Comparison of ENCODE assay signal across 2 cellular contexts in genomic region chr1:16080422-16081150, GRCh38.
TF ChIP-seq lines count a peak whose summit lies in the region.

No MANE protein-coding gene starts in this region.

TF ChIP-seq in SK-N-SH, 30 proteins besides CTCF, POLR2A, EP300 and RAD21:
- TF ChIP-seq TAF1 (IDR thresholded peaks at IDR 0.05; ENCODE audit: borderline replicate concordance, low read depth, low read length) (no peak), GATA2 (CRISPR knock-in tag; IDR thresholded peaks at IDR 0.05) (0 out of 2 replicates have a peak, but pooled peaks have one; percentile 12), TCF12 (IDR thresholded peaks at IDR 0.05) (no peak), PBX3 (IDR thresholded peaks at IDR 0.05) (no peak)
- TF ChIP-seq, protein P1, sequence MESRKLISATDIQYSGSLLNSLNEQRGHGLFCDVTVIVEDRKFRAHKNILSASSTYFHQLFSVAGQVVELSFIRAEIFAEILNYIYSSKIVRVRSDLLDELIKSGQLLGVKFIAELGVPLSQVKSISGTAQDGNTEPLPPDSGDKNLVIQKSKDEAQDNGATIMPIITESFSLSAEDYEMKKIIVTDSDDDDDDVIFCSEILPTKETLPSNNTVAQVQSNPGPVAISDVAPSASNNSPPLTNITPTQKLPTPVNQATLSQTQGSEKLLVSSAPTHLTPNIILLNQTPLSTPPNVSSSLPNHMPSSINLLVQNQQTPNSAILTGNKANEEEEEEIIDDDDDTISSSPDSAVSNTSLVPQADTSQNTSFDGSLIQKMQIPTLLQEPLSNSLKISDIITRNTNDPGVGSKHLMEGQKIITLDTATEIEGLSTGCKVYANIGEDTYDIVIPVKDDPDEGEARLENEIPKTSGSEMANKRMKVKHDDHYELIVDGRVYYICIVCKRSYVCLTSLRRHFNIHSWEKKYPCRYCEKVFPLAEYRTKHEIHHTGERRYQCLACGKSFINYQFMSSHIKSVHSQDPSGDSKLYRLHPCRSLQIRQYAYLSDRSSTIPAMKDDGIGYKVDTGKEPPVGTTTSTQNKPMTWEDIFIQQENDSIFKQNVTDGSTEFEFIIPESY (IDR thresholded peaks at IDR 0.05; ENCODE audit: borderline replicate concordance, low read depth), result no peak

TF ChIP-seq in SK-N-SH treated with all-trans-retinoic acid at 6 μM for 48 hours, 23 proteins besides CTCF, POLR2A, EP300 and RAD21:
- no peak for TF ChIP-seq ZNF565 (CRISPR knock-in tag; conservative IDR thresholded peaks at IDR 0.05; ENCODE audit: low read depth)
TF ChIP-seq in SK-N-SH treated with all-trans-retinoic acid at 6 μM for 48 hours: peak in this region for 0.
